In genomic region chr11:43879789-43880639, GRCh38 we compare ENCODE assay signal across 8 cellular contexts. TPM values are rescaled to one million over a fixed set of nuclear protein-coding genes. Genes with fewer than 3 reads are reported as not detected.
A peak's percentile ranks its signal among the peaks of the same experiment; 100 is the strongest.
DNase-seq lines count a peak whose midpoint lies in the region; ATAC-seq, FAIRE-seq and TF ChIP-seq lines count a peak whose summit lies in the region.

No MANE protein-coding gene starts in this region.

- peak overlapping the region in 8 of 11 experiments; percentile 61 to 78 (median 72); a peak in 13 of 22 replicates for H3K27ac ChIP-seq in BLaER1 treated with 17β-estradiol and CSF1 and Interleukin-3, amounts not matched to agents 10 nM and 100 nM

- peaks cover 0 to 18% (median 9%) of the 10 kb centered on the region in 11 experiments; a peak in 10 of 22 replicates for H3K27me3 ChIP-seq in BLaER1 treated with 17β-estradiol and CSF1 and Interleukin-3, amounts not matched to agents 10 nM and 100 nM

- peak overlapping the region; percentile 87 for H3K4me3 Mint-ChIP-seq in central memory CD8-positive, alpha-beta T cell
- peak overlapping the region; percentile 86 to 98 (median 94) for H3K4me3 Mint-ChIP-seq in naive B cell

- peak overlapping the region; percentile 64 to 78 (median 68) for H3K4me3 ChIP-seq in BLaER1 treated with 17β-estradiol and CSF1 and Interleukin-3, amounts not matched to agents 10 nM and 100 nM

- no peak for DNase-seq in central memory CD8-positive, alpha-beta T cell (ENCODE audit: low spot score in 2 of 2)
- DNase-seq in naive B cell = no peak
- no peak for DNase-seq in SKM-1 treated with dmso at 0.1 percent for 144 hours (lab: John Stamatoyannopoulos, UW; ENCODE audit: unreplicated experiment)
- DNase-seq in GM12891 (ENCODE audit: insufficient read length, low spot score) = no peak
- no peak for DNase-seq in NCI-H1105 (lab: John Stamatoyannopoulos, UW)
- DNase-seq in T-helper 9 cell = no peak

- peaks cover 20% of the 10 kb centered on the region for H3K36me3 Mint-ChIP-seq in central memory CD8-positive, alpha-beta T cell (ENCODE audit: insufficient read depth)
- peaks cover 8 to 21% of the 10 kb centered on the region in 2 donors for H3K36me3 Mint-ChIP-seq in naive B cell

- H3K4me1 Mint-ChIP-seq in central memory CD8-positive, alpha-beta T cell = peaks cover 13% of the 10 kb centered on the region
- H3K4me1 Mint-ChIP-seq in naive B cell = peaks cover 10 to 26% (median 20%) of the 10 kb centered on the region in 3 donors

- H3K27me3 Mint-ChIP-seq in central memory CD8-positive, alpha-beta T cell = peaks cover 16% of the 10 kb centered on the region
- H3K27me3 Mint-ChIP-seq in naive B cell = peaks cover 31 to 40% (median 36%) of the 10 kb centered on the region in 3 donors

- H3K27ac Mint-ChIP-seq in central memory CD8-positive, alpha-beta T cell (ENCODE audit: low read depth) = peak overlapping the region; percentile 92
- peak overlapping the region in 5 of 6 donors; percentile 49 to 79 (median 74) for H3K27ac Mint-ChIP-seq in naive B cell

- H3K4me2 ChIP-seq in BLaER1 treated with 17β-estradiol and CSF1 and Interleukin-3, amounts not matched to agents 10 nM and 100 nM = peak overlapping the region; percentile 72 to 88 (median 78)

- peaks cover 0 to 26% (median 13%) of the 10 kb centered on the region in 11 experiments; a peak in 16 of 22 replicates for H3K36me3 ChIP-seq in BLaER1 treated with 17β-estradiol and CSF1 and Interleukin-3, amounts not matched to agents 10 nM and 100 nM

- H3K9me3 Mint-ChIP-seq in central memory CD8-positive, alpha-beta T cell = no peaks in the 10 kb centered on the region
- H3K9me3 Mint-ChIP-seq in naive B cell = peaks cover 3 to 20% (median 8%) of the 10 kb centered on the region in 7 donors

- ATAC-seq in HG03342 (IDR thresholded peaks at IDR 0.05; ENCODE audit: unreplicated experiment) (peak; percentile 10), naive B cell (ENCODE audit: low read depth in 2 of 2) (peak in 1 of 2 donors; percentile 3)
- ATAC-seq in central memory CD8-positive, alpha-beta T cell (replicated peaks; ENCODE audit: extremely low read depth, poor library complexity, severe bottlenecking) = no peak

- peak overlapping the region in 7 of 11 experiments; percentile 71 to 79 (median 76); a peak in 6 of 22 replicates for H3K9ac ChIP-seq in BLaER1 treated with 17β-estradiol and CSF1 and Interleukin-3, amounts not matched to agents 10 nM and 100 nM

- H3K4me1 ChIP-seq in BLaER1 treated with 17β-estradiol and CSF1 and Interleukin-3, amounts not matched to agents 10 nM and 100 nM = peaks cover 5 to 19% (median 9%) of the 10 kb centered on the region in 10 experiments; a peak in 12 of 20 replicates

- peaks cover 9 to 16% (median 14%) of the 10 kb centered on the region in 11 experiments; a peak in 18 of 22 replicates for H3K9me3 ChIP-seq in BLaER1 treated with 17β-estradiol and CSF1 and Interleukin-3, amounts not matched to agents 10 nM and 100 nM (replicated peaks in 1 of 11)

- no peak for TF ChIP-seq POLR2A in GM12891 (IDR thresholded peaks at IDR 0.05; ENCODE audit: low read depth, low read length)

- H4K20me1 ChIP-seq in BLaER1 treated with 17β-estradiol and CSF1 and Interleukin-3, amounts not matched to agents 10 nM and 100 nM = no peaks in the 10 kb centered on the region

- no peak for FAIRE-seq in GM12891 (lab: Jason Lieb, UNC)

TF ChIP-seq in GM12891, 5 proteins besides CTCF, POLR2A, EP300 and RAD21:
- no peak for TF ChIP-seq PAX5 (IDR thresholded peaks at IDR 0.05; ENCODE audit: insufficient read depth, low read length, severe bottlenecking)
- TF ChIP-seq POLR2AphosphoS5 (IDR thresholded peaks at IDR 0.05; ENCODE audit: low read depth, low read length) = no peak
- TF ChIP-seq TAF1 (IDR thresholded peaks at IDR 0.05; ENCODE audit: low read depth, low read length) = no peak
- no peak for TF ChIP-seq SPI1 (IDR thresholded peaks at IDR 0.05; ENCODE audit: low read depth, low read length)
- TF ChIP-seq POU2F2 (IDR thresholded peaks at IDR 0.05; ENCODE audit: low read depth, low read length) = no peak

RNA-seq across cellular contexts. Expression of gene ALKBH3, which starts 0.6 kb away (rescaled TPM):
- 10 to 100 TPM; 15.3 to 40.4 (median 33.5) TPM for polyA plus RNA-seq in naive B cell (ENCODE audit: low read depth in 6 of 6)
- 30.5 TPM for polyA plus RNA-seq in GM12891 (2012; ENCODE audit: low read depth, missing spikeins)
